In the genomic region with DNA sequence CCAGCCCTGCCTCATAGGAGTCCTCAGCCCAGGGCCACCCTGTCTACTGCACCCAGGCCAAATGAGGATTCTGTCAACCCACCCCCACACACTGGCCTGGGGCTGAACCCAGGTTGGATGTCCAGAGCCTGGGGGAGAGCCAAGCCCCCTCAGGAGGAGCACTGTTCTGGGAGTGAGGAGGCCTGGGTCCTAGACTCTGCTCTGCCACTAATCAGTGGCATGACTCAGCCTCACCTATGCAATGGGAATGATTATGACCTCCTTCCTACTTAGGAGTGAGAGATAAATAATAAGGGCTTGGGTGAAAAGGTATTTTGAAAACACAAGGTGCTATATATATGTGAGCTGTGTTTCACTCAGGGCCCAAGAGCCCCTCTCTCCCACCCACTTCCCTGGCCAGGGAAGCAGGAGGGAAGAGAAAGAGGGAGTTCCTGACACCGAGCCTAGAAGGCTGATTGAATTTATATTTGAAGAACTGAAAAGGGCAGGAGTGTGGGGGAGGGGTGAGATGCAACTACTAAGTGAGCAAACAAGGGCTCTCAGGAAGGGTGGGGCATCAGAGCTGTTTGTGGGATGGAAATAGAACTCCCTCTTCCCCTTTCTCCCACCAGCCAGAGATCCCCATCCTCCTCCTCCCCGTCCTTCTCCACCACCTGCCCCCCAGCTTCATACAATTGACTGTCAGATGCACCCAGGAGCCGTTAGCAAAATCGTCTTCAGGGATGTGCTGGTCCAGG, we compare ENCODE assay signal across 1 cellular context.
TF ChIP-seq lines count a peak whose summit lies in the region.

No MANE protein-coding gene starts in this region.

TF ChIP-seq in H1, 55 proteins besides CTCF, POLR2A, EP300 and RAD21:
- TF ChIP-seq, protein P1, sequence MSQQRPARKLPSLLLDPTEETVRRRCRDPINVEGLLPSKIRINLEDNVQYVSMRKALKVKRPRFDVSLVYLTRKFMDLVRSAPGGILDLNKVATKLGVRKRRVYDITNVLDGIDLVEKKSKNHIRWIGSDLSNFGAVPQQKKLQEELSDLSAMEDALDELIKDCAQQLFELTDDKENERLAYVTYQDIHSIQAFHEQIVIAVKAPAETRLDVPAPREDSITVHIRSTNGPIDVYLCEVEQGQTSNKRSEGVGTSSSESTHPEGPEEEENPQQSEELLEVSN (IDR thresholded peaks at IDR 0.05) = no peak
- no peak for TF ChIP-seq TBP (IDR thresholded peaks at IDR 0.05; ENCODE audit: low read depth, low read length)
- no peak for TF ChIP-seq SIRT6 (IDR thresholded peaks at IDR 0.05; ENCODE audit: low read length)
- no peak for TF ChIP-seq HDAC2 (IDR thresholded peaks at IDR 0.05; ENCODE audit: borderline replicate concordance in 1 of 2, low read depth in 2 of 2, low read length in 2 of 2)
- TF ChIP-seq, protein P2, sequence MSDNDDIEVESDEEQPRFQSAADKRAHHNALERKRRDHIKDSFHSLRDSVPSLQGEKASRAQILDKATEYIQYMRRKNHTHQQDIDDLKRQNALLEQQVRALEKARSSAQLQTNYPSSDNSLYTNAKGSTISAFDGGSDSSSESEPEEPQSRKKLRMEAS (IDR thresholded peaks at IDR 0.05) = no peak
- no peak for TF ChIP-seq ZNF274 (IDR thresholded peaks at IDR 0.05; ENCODE audit: borderline replicate concordance, extremely low read depth, low read length)
- TF ChIP-seq SUZ12 (IDR thresholded peaks at IDR 0.05; ENCODE audit: low read length) = no peak
- TF ChIP-seq POU5F1 (IDR thresholded peaks at IDR 0.05; ENCODE audit: low read depth, low read length) = no peak
- TF ChIP-seq SAP30 (IDR thresholded peaks at IDR 0.05; ENCODE audit: insufficient read depth, insufficient replicate concordance, low read length) = no peak
- TF ChIP-seq TAF7 (optimal IDR thresholded peaks at IDR 0.05; ENCODE audit: borderline replicate concordance, low read depth, low read length) = no peak
- TF ChIP-seq RXRA (IDR thresholded peaks at IDR 0.05; ENCODE audit: insufficient read depth, low read depth, low read length) = no peak
